ENCODE assay signal across 11 cellular contexts in genomic region chr5:154849791-154850201, GRCh38. TPM values are rescaled to one million over a fixed set of nuclear protein-coding genes. Genes with fewer than 3 reads are reported as not detected.
A peak's percentile ranks its signal among the peaks of the same experiment; 100 is the strongest.
DNase-seq lines count a peak whose midpoint lies in the region; ATAC-seq, FAIRE-seq and TF ChIP-seq lines count a peak whose summit lies in the region.
"Had no signal": no experiment of that assay in that cellular context is flagged by ENCODE, and none has a peak within 500 bp of the region (broad histone marks: within the 10 kb centered on the region; RNA-seq: fewer than 3 reads in every experiment).

No MANE protein-coding gene starts in this region.

- H3K27me3 ChIP-seq in BJ (ENCODE audit: control insufficient read depth, insufficient read depth, low read length) = no peaks in the 10 kb centered on the region
- no peaks in the 10 kb centered on the region for H3K27me3 ChIP-seq in foreskin keratinocyte
- no peaks in the 10 kb centered on the region for H3K27me3 ChIP-seq in pancreas
- H3K27me3 ChIP-seq in Karpas-422 (ENCODE audit: low read length) = no peaks in the 10 kb centered on the region

- 23% methylated on average over 2 of the region's 2 CpGs for WGBS in pancreas, 2 donors

- H3K4me3 ChIP-seq in BJ (ENCODE audit: low read depth, low read length) (peak overlapping the region; percentile 49), pancreas (peak overlapping the region in 3 of 4 donors; percentile 18 to 36 (median 32)), Karpas-422 (ENCODE audit: low read length) (no peak overlapping the region)

- no peaks in the 10 kb centered on the region for H3K27me3 Mint-ChIP-seq in activated T-helper 1 cell treated with anti-CD3 and anti-CD28 coated beads, Interleukin-12 subunit alpha, Interleukin-12 subunit beta, Interleukin-2, Interleukin-4 antibody, amounts not matched to agents 30 ng/mL and 10 ng/mL and 1 ng/mL, durations not matched to agents 14 hours and 24 hours and 36 hours (ENCODE audit: insufficient read depth)

- CTCF ChIA-PET in BJ (lab: Yijun Ruan, JAX) = interaction anchor here (0.7 to 1.5 kb wide), 3 partner anchors 15 to 199 kb away, joined by 3 read pairs; no protein-coding TSS in a partner anchor

- no peaks in the 10 kb centered on the region for H3K9me3 Mint-ChIP-seq in activated T-helper 1 cell treated with anti-CD3 and anti-CD28 coated beads, Interleukin-12 subunit alpha, Interleukin-12 subunit beta, Interleukin-2, Interleukin-4 antibody, amounts not matched to agents 30 ng/mL and 10 ng/mL and 1 ng/mL, durations not matched to agents 14 hours and 24 hours and 36 hours

- H3K4me1 Mint-ChIP-seq in activated T-helper 1 cell treated with anti-CD3 and anti-CD28 coated beads, Interleukin-12 subunit alpha, Interleukin-12 subunit beta, Interleukin-2, Interleukin-4 antibody, amounts not matched to agents 30 ng/mL and 10 ng/mL and 1 ng/mL, durations not matched to agents 14 hours and 24 hours and 36 hours (ENCODE audit: low read depth) = peaks cover 9% of the 10 kb centered on the region

- no peaks in the 10 kb centered on the region for H3K9me3 ChIP-seq in pancreas
- no peaks in the 10 kb centered on the region for H3K9me3 ChIP-seq in Karpas-422 (ENCODE audit: low read length)

- no peak overlapping the region for H3K9ac ChIP-seq in Karpas-422 (ENCODE audit: low read length)

- ATAC-seq in foreskin keratinocyte (peak; percentile 24), pancreas (peak in 3 of 4 donors; percentile 41 to 66 (median 45))

- peak overlapping the region; percentile 43 for H3K27ac Mint-ChIP-seq in activated T-helper 1 cell treated with anti-CD3 and anti-CD28 coated beads, Interleukin-12 subunit alpha, Interleukin-12 subunit beta, Interleukin-2, Interleukin-4 antibody, amounts not matched to agents 30 ng/mL and 10 ng/mL and 1 ng/mL, durations not matched to agents 14 hours and 24 hours and 36 hours

- H3K9me2 ChIP-seq in Karpas-422 (replicated peaks; ENCODE audit: insufficient read depth, low read length) = no peaks in the 10 kb centered on the region

- no peak for DNase-seq in BJ (ENCODE audit: low read depth)
- DNase-seq in activated T-helper 1 cell treated with anti-CD3 and anti-CD28 coated beads, Interleukin-12 subunit alpha, Interleukin-12 subunit beta, Interleukin-2, Interleukin-4 antibody, amounts not matched to agents 30 ng/mL and 10 ng/mL and 1 ng/mL, durations not matched to agents 14 hours and 24 hours and 36 hours (ENCODE audit: low spot score) = no peak
- no peak for DNase-seq in foreskin keratinocyte
- no peak for DNase-seq in pancreas
- DNase-seq in Karpas-422 = no peak
- DNase-seq in NCI-H2029 treated with DMSO at 0.1 percent for 48 hours (lab: John Stamatoyannopoulos, UW) = no peak
- DNase-seq in NCI-H2081 (lab: John Stamatoyannopoulos, UW) = no peak
- no peak for DNase-seq in DMS153 treated with DMSO at 0.1 percent for 48 hours (lab: John Stamatoyannopoulos, UW; ENCODE audit: unreplicated experiment)
- DNase-seq: activated CD8-positive, alpha-beta memory T cell treated with anti-CD3 and anti-CD28 coated beads for 24 hours; DND-41; NCI-H446 treated with DMSO at 0.1 percent for 48 hours had no signal

- H3K4me2 ChIP-seq in Karpas-422 (ENCODE audit: low read depth, low read length, poor library complexity, severe bottlenecking) = no peak overlapping the region

- no peak overlapping the region for H3K27ac ChIP-seq in foreskin keratinocyte
- H3K27ac ChIP-seq in pancreas = peak overlapping the region in 3 of 4 donors; percentile 38 to 81 (median 73)
- no peak overlapping the region for H3K27ac ChIP-seq in Karpas-422 (ENCODE audit: low read length)

- peaks cover 3% of the 10 kb centered on the region for H3K4me1 ChIP-seq in foreskin keratinocyte
- H3K4me1 ChIP-seq in pancreas = no peaks in the 10 kb centered on the region
- no peaks in the 10 kb centered on the region for H3K4me1 ChIP-seq in Karpas-422 (ENCODE audit: low read length)

- H3K79me2 ChIP-seq in Karpas-422 (ENCODE audit: low read length) = no peaks in the 10 kb centered on the region

- H3K4me3 Mint-ChIP-seq in activated T-helper 1 cell treated with anti-CD3 and anti-CD28 coated beads, Interleukin-12 subunit alpha, Interleukin-12 subunit beta, Interleukin-2, Interleukin-4 antibody, amounts not matched to agents 30 ng/mL and 10 ng/mL and 1 ng/mL, durations not matched to agents 14 hours and 24 hours and 36 hours = no peak overlapping the region

- intact Hi-C loops in activated T-helper 1 cell treated with anti-CD3 and anti-CD28 coated beads, Interleukin-12 subunit alpha, Interleukin-12 subunit beta, Interleukin-2, Interleukin-4 antibody, amounts not matched to agents 30 ng/mL and 10 ng/mL and 1 ng/mL, durations not matched to agents 14 hours and 24 hours and 36 hours (cut with micrococcal nuclease) = no loop called here
- intact Hi-C loops in pancreas (cut with DNase I) = no loop called here

- no peak overlapping the region for H2AFZ ChIP-seq in Karpas-422 (ENCODE audit: low read length)

- no peak for FAIRE-seq in pancreas (lab: Jason Lieb, UNC)

- no peaks in the 10 kb centered on the region for H3K36me3 ChIP-seq in BJ (ENCODE audit: control insufficient read depth, insufficient read depth, low read length)
- H3K36me3 ChIP-seq in pancreas = no peaks in the 10 kb centered on the region
- H3K36me3 ChIP-seq in Karpas-422 (ENCODE audit: insufficient read depth, low read length) = peaks cover 8% of the 10 kb centered on the region; the same call in 1 of the 2 replicates

- no peaks in the 10 kb centered on the region for H4K20me1 ChIP-seq in Karpas-422 (ENCODE audit: insufficient read depth, low read depth, low read length)

- POLR2A ChIA-PET in BJ (lab: Charles Lee) = no interaction called here

- H3K36me3 Mint-ChIP-seq in activated T-helper 1 cell treated with anti-CD3 and anti-CD28 coated beads, Interleukin-12 subunit alpha, Interleukin-12 subunit beta, Interleukin-2, Interleukin-4 antibody, amounts not matched to agents 30 ng/mL and 10 ng/mL and 1 ng/mL, durations not matched to agents 14 hours and 24 hours and 36 hours (ENCODE audit: low read depth) = no peaks in the 10 kb centered on the region

- peak; percentile 41 for TF ChIP-seq CTCF in BJ (IDR thresholded peaks at IDR 0.05; ENCODE audit: insufficient read depth, low read depth, low read length)
- TF ChIP-seq CTCF in foreskin keratinocyte (conservative IDR thresholded peaks at IDR 0.05) = no peak
- TF ChIP-seq CTCF in pancreas (IDR thresholded peaks at IDR 0.05) = no peak

RNA-seq across cellular contexts. Expression of gene FAXDC2, which starts 0.6 kb away (rescaled TPM):
- polyA plus RNA-seq in BJ (2011; rRNA removed) = 10.7 and 13.6 TPM in 2 replicates
- polyA minus RNA-seq in BJ (2011; rRNA and poly(A)+ RNA removed) = 7.8 and 10.3 TPM in 2 replicates
- not detected in 2 replicates for total RNA-seq in activated T-helper 1 cell treated with anti-CD3 and anti-CD28 coated beads, Interleukin-12 subunit alpha, Interleukin-12 subunit beta, Interleukin-2, Interleukin-4 antibody, amounts not matched to agents 30 ng/mL and 10 ng/mL and 1 ng/mL, durations not matched to agents 14 hours and 24 hours and 36 hours
- total RNA-seq in foreskin keratinocyte = 4.4 and 4.7 TPM in 2 replicates
- 2.2 and 2.4 TPM in 2 replicates for polyA plus RNA-seq in foreskin keratinocyte
- 10 to 100 TPM in 1 of 6 donors, 1 to 10 TPM in 5; 2.0 to 11.8 (median 4.7) TPM for total RNA-seq in pancreas
- polyA plus RNA-seq in pancreas = 10 to 100 TPM in 1 of 2 donors, 1 to 10 TPM in 1; 3.6 to 10.3 TPM
- not detected in 2 replicates for total RNA-seq in Karpas-422 (2014; rRNA removed; shearing (Covaris generic); ENCODE audit: low replicate concordance)

RNA-seq across cellular contexts. Expression of gene CNOT8, which starts 8.6 kb away (rescaled TPM):
- polyA plus RNA-seq in BJ (2011; rRNA removed) (38.8 and 49.4 TPM in 2 replicates), foreskin keratinocyte (19.5 and 22.2 TPM in 2 replicates), pancreas (10 to 100 TPM; 15.0 to 23.0 TPM)
- polyA minus RNA-seq in BJ (2011; rRNA and poly(A)+ RNA removed) = 19.8 and 26.6 TPM in 2 replicates
- total RNA-seq in activated T-helper 1 cell treated with anti-CD3 and anti-CD28 coated beads, Interleukin-12 subunit alpha, Interleukin-12 subunit beta, Interleukin-2, Interleukin-4 antibody, amounts not matched to agents 30 ng/mL and 10 ng/mL and 1 ng/mL, durations not matched to agents 14 hours and 24 hours and 36 hours = 55.7 and 60.7 TPM in 2 replicates
- total RNA-seq in foreskin keratinocyte (32.4 and 34.2 TPM in 2 replicates), pancreas (10 to 100 TPM; 11.8 to 27.4 (median 14.9) TPM)
- 64.3 and 74.8 TPM in 2 replicates for total RNA-seq in Karpas-422 (2014; rRNA removed; shearing (Covaris generic); ENCODE audit: low replicate concordance)

Comparison
In these comparisons a context has a peak if more than half of its experiments do, and no peak if none do; other contexts are left out.
1. H3K27ac ChIP-seq: peak in pancreas (3 of 4); none in foreskin keratinocyte (single experiment) and Karpas-422 (single experiment).